Comparison of ENCODE assay signal across 10 cellular contexts in the genomic region with DNA sequence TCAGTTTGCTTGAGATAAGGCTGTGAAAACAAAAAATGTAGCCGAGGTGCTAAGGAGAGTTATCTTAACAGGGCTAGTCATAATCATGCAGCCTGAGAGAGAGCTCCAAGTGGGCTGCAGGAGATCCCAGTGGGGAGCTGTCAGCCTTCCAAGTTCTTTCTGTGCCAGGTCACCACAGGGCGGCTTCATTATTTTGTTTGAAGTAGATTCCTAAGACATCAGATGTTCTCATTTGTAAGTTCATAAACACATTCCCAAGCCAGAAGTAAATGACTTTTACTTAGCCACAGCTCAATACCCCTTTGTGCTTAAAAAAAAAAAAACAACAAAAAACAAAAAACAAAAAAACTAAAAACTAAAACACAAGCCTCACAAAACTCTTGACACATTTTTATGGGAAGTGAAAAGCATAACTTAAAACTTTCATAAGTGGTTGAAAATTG. TPM values are rescaled to one million over a fixed set of nuclear protein-coding genes. Genes with fewer than 3 reads are reported as not detected.
DNase-seq lines count a peak whose midpoint lies in the region; ATAC-seq and TF ChIP-seq lines count a peak whose summit lies in the region.
"Had no signal": no experiment of that assay in that cellular context is flagged by ENCODE, and none has a peak within 500 bp of the region (broad histone marks: within the 10 kb centered on the region; RNA-seq: fewer than 3 reads in every experiment).

No MANE protein-coding gene starts in this region.

- H3K4me1 ChIP-seq in HCT116 (ENCODE audit: control insufficient read depth in 1 of 2, insufficient read depth in 2 of 2, low read length in 2 of 2), result peaks cover 14 to 23% of the 10 kb centered on the region in 2 experiments; a peak in 3 of 4 replicates
- H3K4me1 ChIP-seq in lung (ENCODE audit: control insufficient read depth in 2 of 2, insufficient read depth in 2 of 2, low read length in 2 of 2), result peaks cover 3 to 19% of the 10 kb centered on the region in 2 donors
- H3K4me1 ChIP-seq: Caco-2 had no signal

- ATAC-seq in HCT116 (peak; percentile 67), lung (ENCODE audit: insufficient read depth, low FRiP score) (peak; percentile 41), GM21528 (IDR thresholded peaks at IDR 0.05; ENCODE audit: low FRiP score, unreplicated experiment) (no peak), HG02852 (IDR thresholded peaks at IDR 0.05; ENCODE audit: unreplicated experiment) (no peak)

- POLR2A ChIA-PET in HCT116 (lab: Charles Lee), result no interaction called here

- H3K79me2 ChIP-seq in HCT116 (ENCODE audit: insufficient read depth, low read length), result no peaks in the 10 kb centered on the region

- no peaks in the 10 kb centered on the region for H4K20me1 ChIP-seq in HCT116 (ENCODE audit: insufficient read depth)

- H3K36me3 ChIP-seq in HCT116 (ENCODE audit: control insufficient read depth in 1 of 2, insufficient read depth in 2 of 2, low read length in 2 of 2) (no peaks in the 10 kb centered on the region), lung (ENCODE audit: control insufficient read depth in 2 of 2, insufficient read depth in 2 of 2, low read length in 2 of 2) (no peaks in the 10 kb centered on the region)

- TF ChIP-seq RAD21 in HCT116 (IDR thresholded peaks at IDR 0.05; ENCODE audit: low read depth), result no peak

- 20 to 59% methylated on average over 2 of the region's 2 CpGs for WGBS in lung, 2 donors

- RAD21 ChIA-PET in HCT116 (lab: Charles Lee; ENCODE audit: low non-redundant PET in 1 of 2, low total read pairs in 2 of 2, uncharacterized antibody in 2 of 2, unreplicated experiment in 2 of 2), result no interaction called here

- H3K4me3 ChIP-seq in HCT116 (replicated peaks in 1 of 2; ENCODE audit: low read depth in 1 of 2, low read length in 2 of 2), result no peak overlapping the region
- no peak overlapping the region for H3K4me3 ChIP-seq in lung

- no peaks in the 10 kb centered on the region for H3K27me3 ChIP-seq in HCT116 (ENCODE audit: insufficient read depth, low read length)
- no peaks in the 10 kb centered on the region for H3K27me3 ChIP-seq in lung (ENCODE audit: control insufficient read depth, insufficient read depth)

- H3K9ac ChIP-seq in HCT116 (ENCODE audit: low read length), result no peak overlapping the region

- intact Hi-C loops in HCT116 (cut with micrococcal nuclease), result no loop called here

- no peak for TF ChIP-seq POLR2A in HCT116 (IDR thresholded peaks at IDR 0.05; ENCODE audit: borderline replicate concordance, extremely low read depth, insufficient read depth, insufficient read length)

- CTCF ChIA-PET in HCT116 (lab: Charles Lee), result no interaction called here

- H3K9me3 ChIP-seq in HCT116 (ENCODE audit: control insufficient read depth in 1 of 2, insufficient read depth in 1 of 2, low read depth in 1 of 2, low read length in 2 of 2), result no peaks in the 10 kb centered on the region
- no peaks in the 10 kb centered on the region for H3K9me3 ChIP-seq in lung (ENCODE audit: control insufficient read depth in 2 of 2, insufficient read depth in 1 of 2, low read length in 1 of 2)
- H3K9me3 ChIP-seq: Caco-2 had no signal

- H3K27ac ChIP-seq in HCT116 (ENCODE audit: low read depth, low read length), result peak overlapping the region; percentile 25; the same call in 1 of the 2 replicates
- H3K27ac ChIP-seq in lung (ENCODE audit: low read depth in 1 of 2, low read length in 1 of 2), result no peak overlapping the region

- DNase-seq in A172 (ENCODE audit: low spot score), result peak; percentile 78
- DNase-seq in HCT116 (ENCODE audit: low read depth, low spot score), result no peak
- peak; percentile 65 for DNase-seq in brain pericyte (ENCODE audit: low read depth, low spot score)
- DNase-seq in lung (ENCODE audit: low spot score), result no peak
- DNase-seq in activated CD4-positive, alpha-beta T cell treated with anti-CD3 and anti-CD28 coated beads for 48 hours, result no peak
- no peak for DNase-seq in DMS53 treated with DMSO at 0.1 percent for 48 hours (lab: John Stamatoyannopoulos, UW; ENCODE audit: unreplicated experiment)
- DNase-seq: Caco-2; stimulated activated CD8-positive, alpha-beta memory T cell treated with anti-CD3 and anti-CD28 coated beads, Interleukin-4, amount 100 ng/mL, for 48 hours had no signal

- H3K4me2 ChIP-seq in HCT116 (ENCODE audit: low read length), result peak overlapping the region; percentile 14; the same call in 1 of the 2 replicates

- H2AFZ ChIP-seq in HCT116 (ENCODE audit: low read depth, low read length, poor library complexity, severe bottlenecking), result no peak overlapping the region

- TF ChIP-seq CTCF in HCT116 (IDR thresholded peaks at IDR 0.05 in 2 of 3, conservative IDR thresholded peaks at IDR 0.05 in 1 of 3; ENCODE audit: borderline replicate concordance in 1 of 3, insufficient read depth in 1 of 3, low read depth in 2 of 3, low read length in 2 of 3), result no peak
- TF ChIP-seq CTCF in lung (IDR thresholded peaks at IDR 0.05; ENCODE audit: control extremely low read depth, extremely low read depth), result no peak

- no TSS peak for BruUV-seq in HCT116 (replicated peaks; lab: Mats Ljungman, UMichigan)

- no peaks in the 10 kb centered on the region for H3K9me2 ChIP-seq in HCT116 (ENCODE audit: insufficient read depth)

TF ChIP-seq in HCT116, 20 proteins besides CTCF, POLR2A, EP300 and RAD21:
- TF ChIP-seq FOSL1 (IDR thresholded peaks at IDR 0.05; ENCODE audit: low read depth) (no peak), EZH2 (IDR thresholded peaks at IDR 0.05) (no peak), SP1 (IDR thresholded peaks at IDR 0.05; ENCODE audit: low read depth) (no peak), ELF1 (IDR thresholded peaks at IDR 0.05; ENCODE audit: borderline replicate concordance, low read depth) (no peak), SRF (IDR thresholded peaks at IDR 0.05; ENCODE audit: low read depth) (no peak), SIN3A (IDR thresholded peaks at IDR 0.05; ENCODE audit: low read depth) (no peak), ZFX (IDR thresholded peaks at IDR 0.05) (no peak), EZH2phosphoT487 (IDR thresholded peaks at IDR 0.05; ENCODE audit: borderline replicate concordance) (no peak)
- TF ChIP-seq, protein P1, sequence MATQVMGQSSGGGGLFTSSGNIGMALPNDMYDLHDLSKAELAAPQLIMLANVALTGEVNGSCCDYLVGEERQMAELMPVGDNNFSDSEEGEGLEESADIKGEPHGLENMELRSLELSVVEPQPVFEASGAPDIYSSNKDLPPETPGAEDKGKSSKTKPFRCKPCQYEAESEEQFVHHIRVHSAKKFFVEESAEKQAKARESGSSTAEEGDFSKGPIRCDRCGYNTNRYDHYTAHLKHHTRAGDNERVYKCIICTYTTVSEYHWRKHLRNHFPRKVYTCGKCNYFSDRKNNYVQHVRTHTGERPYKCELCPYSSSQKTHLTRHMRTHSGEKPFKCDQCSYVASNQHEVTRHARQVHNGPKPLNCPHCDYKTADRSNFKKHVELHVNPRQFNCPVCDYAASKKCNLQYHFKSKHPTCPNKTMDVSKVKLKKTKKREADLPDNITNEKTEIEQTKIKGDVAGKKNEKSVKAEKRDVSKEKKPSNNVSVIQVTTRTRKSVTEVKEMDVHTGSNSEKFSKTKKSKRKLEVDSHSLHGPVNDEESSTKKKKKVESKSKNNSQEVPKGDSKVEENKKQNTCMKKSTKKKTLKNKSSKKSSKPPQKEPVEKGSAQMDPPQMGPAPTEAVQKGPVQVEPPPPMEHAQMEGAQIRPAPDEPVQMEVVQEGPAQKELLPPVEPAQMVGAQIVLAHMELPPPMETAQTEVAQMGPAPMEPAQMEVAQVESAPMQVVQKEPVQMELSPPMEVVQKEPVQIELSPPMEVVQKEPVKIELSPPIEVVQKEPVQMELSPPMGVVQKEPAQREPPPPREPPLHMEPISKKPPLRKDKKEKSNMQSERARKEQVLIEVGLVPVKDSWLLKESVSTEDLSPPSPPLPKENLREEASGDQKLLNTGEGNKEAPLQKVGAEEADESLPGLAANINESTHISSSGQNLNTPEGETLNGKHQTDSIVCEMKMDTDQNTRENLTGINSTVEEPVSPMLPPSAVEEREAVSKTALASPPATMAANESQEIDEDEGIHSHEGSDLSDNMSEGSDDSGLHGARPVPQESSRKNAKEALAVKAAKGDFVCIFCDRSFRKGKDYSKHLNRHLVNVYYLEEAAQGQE (IDR thresholded peaks at IDR 0.05; ENCODE audit: low read depth), result no peak

RNA-seq across cellular contexts. Expression of a gene that starts 8.5 kb away (rescaled TPM):
- total RNA-seq in A172 (2014; rRNA removed; shearing (Covaris generic)), result 8.0 and 8.3 TPM in 2 replicates
- total RNA-seq in HCT116 (2021; ENCODE audit: unreplicated experiment), result 5.1 TPM
- polyA plus RNA-seq in HCT116 (2012), result 1.4 and 2.0 TPM in 2 replicates
- 10 to 100 TPM; 19.1 to 45.4 TPM for total RNA-seq in lung
- polyA plus RNA-seq in lung, result 1 to 10 TPM; 3.6 to 5.1 TPM

Comparison
In these comparisons a context has a peak if more than half of its experiments do, and no peak if none do; other contexts are left out.
1. DNase-seq: peak in A172 (single experiment) and brain pericyte (single experiment); none in HCT116 (single experiment), lung (single experiment), activated CD4-positive, alpha-beta T cell treated with anti-CD3 and anti-CD28 coated beads for 48 hours (single experiment) and DMS53 treated with DMSO at 0.1 percent for 48 hours (single experiment).
2. ATAC-seq: peak in HCT116 (single experiment) and lung (single experiment); none in GM21528 (single experiment) and HG02852 (single experiment).